ENCODE assay signal across 2 cellular contexts in genomic region chr18:48109961-48110493, GRCh38.
TF ChIP-seq lines count a peak whose summit lies in the region.

No MANE protein-coding gene starts in this region.

TF ChIP-seq in HCT116, 20 proteins besides CTCF, POLR2A, EP300 and RAD21:
- no peak for TF ChIP-seq ZNF274 (IDR thresholded peaks at IDR 0.05; ENCODE audit: low read depth, low read length)
- TF ChIP-seq CBX3 (IDR thresholded peaks at IDR 0.05; ENCODE audit: low read depth), result no peak
- TF ChIP-seq CEBPB (IDR thresholded peaks at IDR 0.05; ENCODE audit: low read depth), result no peak
- TF ChIP-seq SRF (IDR thresholded peaks at IDR 0.05; ENCODE audit: low read depth), result no peak
- no peak for TF ChIP-seq JUND (IDR thresholded peaks at IDR 0.05)
- TF ChIP-seq SP1 (IDR thresholded peaks at IDR 0.05; ENCODE audit: low read depth), result no peak
- TF ChIP-seq YY1 (IDR thresholded peaks at IDR 0.05; ENCODE audit: extremely low read depth, insufficient replicate concordance, low read depth, low read length), result no peak
- no peak for TF ChIP-seq EZH2phosphoT487 (IDR thresholded peaks at IDR 0.05; ENCODE audit: borderline replicate concordance)
- no peak for TF ChIP-seq EGR1 (IDR thresholded peaks at IDR 0.05; ENCODE audit: low read depth)
- no peak for TF ChIP-seq ZBTB33 (IDR thresholded peaks at IDR 0.05; ENCODE audit: extremely low read depth, insufficient replicate concordance, low read length)
- no peak for TF ChIP-seq POLR2AphosphoS5 (IDR thresholded peaks at IDR 0.05; ENCODE audit: low read depth, low read length)

TF ChIP-seq in H1, 55 proteins besides CTCF, POLR2A, EP300 and RAD21 (continued from another document):
- TF ChIP-seq NANOG (IDR thresholded peaks at IDR 0.05; ENCODE audit: insufficient read depth, low read depth, low read length, poor library complexity, severe bottlenecking) (no peak), CTBP2 (IDR thresholded peaks at IDR 0.05; ENCODE audit: borderline replicate concordance, insufficient read depth, insufficient read length, low read length) (no peak), CHD2 (IDR thresholded peaks at IDR 0.05; ENCODE audit: low read length) (no peak), JUN (IDR thresholded peaks at IDR 0.05; ENCODE audit: low read depth, low read length) (no peak), CHD7 (IDR thresholded peaks at IDR 0.05; ENCODE audit: insufficient replicate concordance, low read length) (no peak), BCL11A (IDR thresholded peaks at IDR 0.05; ENCODE audit: low read depth in 2 of 2, low read length in 2 of 2) (no peak), NRF1 (IDR thresholded peaks at IDR 0.05; ENCODE audit: low read depth, low read length) (no peak), CHD1 (IDR thresholded peaks at IDR 0.05; ENCODE audit: low read depth, low read length) (no peak), SAP30 (IDR thresholded peaks at IDR 0.05; ENCODE audit: insufficient read depth, insufficient replicate concordance, low read length) (no peak), EGR1 (IDR thresholded peaks at IDR 0.05; ENCODE audit: borderline replicate concordance, low read depth, low read length) (no peak), RBBP5 (IDR thresholded peaks at IDR 0.05; ENCODE audit: borderline replicate concordance, low read depth, low read length) (no peak), TAF1 (IDR thresholded peaks at IDR 0.05; ENCODE audit: low read depth, low read length) (no peak), CREB1 (IDR thresholded peaks at IDR 0.05) (no peak), HDAC2 (IDR thresholded peaks at IDR 0.05; ENCODE audit: borderline replicate concordance in 1 of 2, low read depth in 2 of 2, low read length in 2 of 2) (no peak), USF2 (IDR thresholded peaks at IDR 0.05; ENCODE audit: low read length) (no peak), GABPA (IDR thresholded peaks at IDR 0.05; ENCODE audit: borderline replicate concordance, insufficient read depth, low read length) (no peak)
